In the genomic region with DNA sequence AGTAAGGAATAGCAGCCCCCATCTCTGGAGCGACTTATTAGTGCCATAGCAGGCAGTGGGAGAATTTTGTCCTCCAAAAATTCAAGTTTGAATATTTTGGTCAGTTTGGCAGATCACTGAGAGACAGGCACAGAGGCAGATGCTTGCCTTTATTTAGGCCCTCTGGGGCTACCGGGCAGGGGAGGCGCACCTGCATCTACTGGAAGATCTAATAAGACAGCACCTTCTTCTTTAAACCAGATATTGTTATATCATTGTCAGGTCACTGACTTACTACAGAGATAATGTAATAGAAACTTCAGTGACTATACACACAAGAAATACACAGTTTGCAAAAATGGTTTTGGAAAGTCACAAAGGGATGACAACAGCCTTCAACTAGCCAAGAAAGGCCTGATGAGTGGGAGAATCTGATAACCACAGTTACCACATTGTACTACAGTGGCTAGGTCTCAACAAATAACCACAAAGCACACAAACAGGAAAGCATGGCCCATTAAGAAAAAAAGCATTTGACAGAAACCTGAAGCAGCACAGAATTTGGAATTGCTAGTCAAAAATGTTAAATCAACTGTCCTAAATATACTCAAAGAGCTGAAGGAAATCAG, we compare ENCODE assay signal across 9 cellular contexts. TPM values are rescaled to one million over a fixed set of nuclear protein-coding genes. Genes with fewer than 3 reads are reported as not detected.
DNase-seq lines count a peak whose midpoint lies in the region; ATAC-seq, FAIRE-seq and TF ChIP-seq lines count a peak whose summit lies in the region.
"Had no signal": no experiment of that assay in that cellular context is flagged by ENCODE, and none has a peak within 500 bp of the region (broad histone marks: within the 10 kb centered on the region; RNA-seq: fewer than 3 reads in every experiment).

No MANE protein-coding gene starts in this region.

- H2BK15ac ChIP-seq in mesenchymal stem cell (ENCODE audit: low read depth, poor library complexity, severe bottlenecking) = no peak overlapping the region

- no peak overlapping the region for H3K9ac ChIP-seq in kidney (ENCODE audit: low read length in 2 of 2)
- no peak overlapping the region for H3K9ac ChIP-seq in mesenchymal stem cell (ENCODE audit: low read length)

- H3K23ac ChIP-seq in mesenchymal stem cell (ENCODE audit: low read length in 2 of 2) = no peak overlapping the region

- peak; percentile 93 for ATAC-seq in GM18502 (IDR thresholded peaks at IDR 0.05; ENCODE audit: poor library complexity, unreplicated experiment)
- peak; percentile 70 for ATAC-seq in GM21515 (IDR thresholded peaks at IDR 0.05; ENCODE audit: unreplicated experiment)

- WGBS in mesenchymal stem cell = 93% methylated on average over 2 of the region's 3 CpGs

- H4K8ac ChIP-seq in mesenchymal stem cell (ENCODE audit: low read length) = no peak overlapping the region

- H3K27ac ChIP-seq in kidney (ENCODE audit: low read depth in 2 of 2, low read length in 2 of 2) (no peak overlapping the region), mesenchymal stem cell (ENCODE audit: low read length, poor library complexity, severe bottlenecking) (no peak overlapping the region)
- H3K27ac ChIP-seq: adrenal gland had no signal

- no peaks in the 10 kb centered on the region for H3K27me3 ChIP-seq in mesenchymal stem cell (ENCODE audit: control insufficient read depth in 1 of 2, insufficient read depth in 1 of 2, low read length in 2 of 2)
- H3K27me3 ChIP-seq: adrenal gland had no signal

- DNase-seq in KG1 (lab: John Stamatoyannopoulos, UW) = peak; percentile 44
- peak; percentile 57 for DNase-seq in fibroblast of pulmonary artery (ENCODE audit: low read depth)
- DNase-seq in kidney = no peak
- no peak for DNase-seq in mesenchymal stem cell
- no peak for DNase-seq in HEK293T (ENCODE audit: extremely low spot score)
- no peak for DNase-seq in NCI-H82 treated with DMSO at 0.1 percent for 48 hours (lab: John Stamatoyannopoulos, UW; ENCODE audit: unreplicated experiment)
- DNase-seq: adrenal gland had no signal

- no peaks in the 10 kb centered on the region for H3K79me1 ChIP-seq in mesenchymal stem cell (replicated peaks; ENCODE audit: low read length, poor library complexity, severe bottlenecking)

- H2AFZ ChIP-seq in mesenchymal stem cell (ENCODE audit: low read depth, low read length) = no peak overlapping the region

- H2BK12ac ChIP-seq in mesenchymal stem cell (ENCODE audit: low read length in 2 of 2) = no peak overlapping the region

- intact Hi-C loops in kidney (cut with DNase I) = no loop called here

- H3K9me3 ChIP-seq in kidney (ENCODE audit: control insufficient read depth in 1 of 2, low read length in 2 of 2) (peaks cover 0 to 21% of the 10 kb centered on the region in 2 donors), mesenchymal stem cell (ENCODE audit: control insufficient read depth, low read length) (peaks cover 26% of the 10 kb centered on the region)
- H3K9me3 ChIP-seq: adrenal gland had no signal

- H3K4me3 ChIP-seq in fibroblast of pulmonary artery (replicated peaks; ENCODE audit: low read depth, low read length) = no peak overlapping the region
- no peak overlapping the region for H3K4me3 ChIP-seq in kidney (ENCODE audit: low read length in 2 of 2)
- no peak overlapping the region for H3K4me3 ChIP-seq in mesenchymal stem cell (ENCODE audit: insufficient read depth in 1 of 2, low read depth in 1 of 2, low read length in 2 of 2)
- H3K4me3 ChIP-seq: adrenal gland had no signal

- H3K4me2 ChIP-seq in mesenchymal stem cell (ENCODE audit: low read length, poor library complexity, severe bottlenecking) = no peak overlapping the region

- no peak overlapping the region for H2BK120ac ChIP-seq in mesenchymal stem cell (ENCODE audit: low read depth, low read length)

- no peak for TF ChIP-seq CTCF in fibroblast of pulmonary artery (IDR thresholded peaks at IDR 0.05; ENCODE audit: low read length, missing control alignments)
- TF ChIP-seq CTCF in kidney (IDR thresholded peaks at IDR 0.05; ENCODE audit: borderline replicate concordance, extremely low read depth, insufficient read depth) = no peak

- H3K4ac ChIP-seq in mesenchymal stem cell (ENCODE audit: low read depth in 1 of 2, low read length in 2 of 2) = no peak overlapping the region

- H3K36me3 ChIP-seq in kidney (ENCODE audit: control insufficient read depth in 1 of 2, insufficient read depth in 2 of 2, low read length in 2 of 2) (no peaks in the 10 kb centered on the region), mesenchymal stem cell (ENCODE audit: control insufficient read depth in 1 of 2, insufficient read depth in 2 of 2, low read depth in 1 of 2, low read length in 2 of 2) (peaks cover 0 to 14% of the 10 kb centered on the region in 2 experiments)
- H3K36me3 ChIP-seq: adrenal gland had no signal

- CTCF ChIA-PET in HEK293T (lab: Yijun Ruan, JAX) = no interaction called here

- H3K4me1 ChIP-seq in kidney (ENCODE audit: control insufficient read depth in 1 of 2, insufficient read depth in 1 of 2, low read depth in 1 of 2, low read length in 2 of 2) (no peaks in the 10 kb centered on the region), mesenchymal stem cell (ENCODE audit: control insufficient read depth, insufficient read depth, low read depth, low read length) (peaks cover 2% of the 10 kb centered on the region)

- H3K14ac ChIP-seq in mesenchymal stem cell (ENCODE audit: low read length in 2 of 2) = no peak overlapping the region

- no peak overlapping the region for H3K18ac ChIP-seq in mesenchymal stem cell (ENCODE audit: low read depth in 1 of 2, low read length in 2 of 2)

- H2AK5ac ChIP-seq in mesenchymal stem cell (ENCODE audit: low read length, severe bottlenecking) = no peak overlapping the region

- no peak overlapping the region for H2BK5ac ChIP-seq in mesenchymal stem cell (ENCODE audit: low read depth, low read length, poor library complexity, severe bottlenecking)

- POLR2A ChIA-PET in HEK293T (lab: Yijun Ruan, JAX) = no interaction called here

- no peak for FAIRE-seq in kidney (lab: Jason Lieb, UNC)

- no peak overlapping the region for H4K91ac ChIP-seq in mesenchymal stem cell (ENCODE audit: low read length)

TF ChIP-seq in HEK293T, 16 proteins besides CTCF, POLR2A, EP300 and RAD21:
- no peak for TF ChIP-seq L3MBTL2 (conservative IDR thresholded peaks at IDR 0.05)
- TF ChIP-seq HDGF (IDR thresholded peaks at IDR 0.05; ENCODE audit: borderline replicate concordance) = no peak
- TF ChIP-seq CTBP1 (IDR thresholded peaks at IDR 0.05; ENCODE audit: borderline replicate concordance) = no peak
- TF ChIP-seq BHLHE40 (IDR thresholded peaks at IDR 0.05; ENCODE audit: borderline replicate concordance) = no peak
- TF ChIP-seq NFRKB (IDR thresholded peaks at IDR 0.05) = no peak
- no peak for TF ChIP-seq ARNT (IDR thresholded peaks at IDR 0.05)
- TF ChIP-seq, protein P1, sequence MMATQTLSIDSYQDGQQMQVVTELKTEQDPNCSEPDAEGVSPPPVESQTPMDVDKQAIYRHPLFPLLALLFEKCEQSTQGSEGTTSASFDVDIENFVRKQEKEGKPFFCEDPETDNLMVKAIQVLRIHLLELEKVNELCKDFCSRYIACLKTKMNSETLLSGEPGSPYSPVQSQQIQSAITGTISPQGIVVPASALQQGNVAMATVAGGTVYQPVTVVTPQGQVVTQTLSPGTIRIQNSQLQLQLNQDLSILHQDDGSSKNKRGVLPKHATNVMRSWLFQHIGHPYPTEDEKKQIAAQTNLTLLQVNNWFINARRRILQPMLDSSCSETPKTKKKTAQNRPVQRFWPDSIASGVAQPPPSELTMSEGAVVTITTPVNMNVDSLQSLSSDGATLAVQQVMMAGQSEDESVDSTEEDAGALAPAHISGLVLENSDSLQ (IDR thresholded peaks at IDR 0.05) = no peak
- no peak for TF ChIP-seq TARDBP (IDR thresholded peaks at IDR 0.05)
- TF ChIP-seq FOXA1 (IDR thresholded peaks at IDR 0.05) = no peak
- no peak for TF ChIP-seq LEF1 (IDR thresholded peaks at IDR 0.05; ENCODE audit: borderline replicate concordance)
- no peak for TF ChIP-seq FOXK2 (IDR thresholded peaks at IDR 0.05)
- no peak for TF ChIP-seq ZNF384 (IDR thresholded peaks at IDR 0.05)
- TF ChIP-seq ELF4 (IDR thresholded peaks at IDR 0.05) = no peak
- TF ChIP-seq SUZ12 (IDR thresholded peaks at IDR 0.05) = no peak
- no peak for TF ChIP-seq FOXM1 (IDR thresholded peaks at IDR 0.05; ENCODE audit: borderline replicate concordance)
- TF ChIP-seq SP1 (IDR thresholded peaks at IDR 0.05) = no peak

RNA-seq across cellular contexts. Expression of a gene that starts 56.8 kb away (rescaled TPM):
- 35.7 TPM for total RNA-seq in kidney
- polyA plus RNA-seq in kidney (ENCODE audit: insufficient read depth, low read depth, low replicate concordance) = 6.6 TPM
- polyA plus RNA-seq in mesenchymal stem cell (2013, experiment 1 of 2) = 16.3 TPM
- 16.3 TPM for polyA plus RNA-seq in mesenchymal stem cell (2013, experiment 2 of 2)

Comparison
In these comparisons a context has a peak if more than half of its experiments do, and no peak if none do; other contexts are left out.
1. DNase-seq: peak in KG1 (single experiment) and fibroblast of pulmonary artery (single experiment); none in kidney (single experiment), mesenchymal stem cell (single experiment), HEK293T (single experiment) and NCI-H82 treated with DMSO at 0.1 percent for 48 hours (single experiment).